Comparison of ENCODE assay signal across 8 cellular contexts in genomic region chr19:40716655-40717324, GRCh38. TPM values are rescaled to one million over a fixed set of nuclear protein-coding genes. Genes with fewer than 3 reads are reported as not detected.
A peak's percentile ranks its signal among the peaks of the same experiment; 100 is the strongest.
DNase-seq lines count a peak whose midpoint lies in the region; ATAC-seq and TF ChIP-seq lines count a peak whose summit lies in the region.

Gene COQ8B (minus strand): TSS chr19:40716886. CDS start chr19:40714632, 2,254 bp downstream.
Gene ITPKC (plus strand): TSS chr19:40717112. CDS start chr19:40717136, 24 bp downstream.

- no peaks in the 10 kb centered on the region for H3K27me3 ChIP-seq in GM06990 (replicated peaks; ENCODE audit: control insufficient read depth, insufficient read depth, low read length)

- H3K27ac ChIP-seq in substantia nigra (ENCODE audit: low read depth, low read length, poor library complexity, severe bottlenecking) = peak within 1 kb of the TSS; percentile 88

- H3K4me3 ChIP-seq in GM06990 (replicated peaks; ENCODE audit: low read depth, low read length) (peak within 1 kb of the TSS; percentile 82), NB4 (ENCODE audit: low read depth, low read length) (peak within 1 kb of the TSS; percentile 70)

- TF ChIP-seq POLR2A in NB4 (IDR thresholded peaks at IDR 0.05; ENCODE audit: extremely low read depth, insufficient read length) = peak; percentile 35

- TF ChIP-seq CTCF in GM06990 (IDR thresholded peaks at IDR 0.05; ENCODE audit: insufficient read depth, low read length, poor library complexity, severe bottlenecking) = no peak
- no peak for TF ChIP-seq CTCF in NB4 (IDR thresholded peaks at IDR 0.05; ENCODE audit: low read depth, low read length)

- peak; percentile 95 for DNase-seq in GM06990 (ENCODE audit: extremely low read depth, insufficient read length)
- DNase-seq in NB4 (ENCODE audit: low read depth) = peak; percentile 91
- DNase-seq in SK-N-DZ (ENCODE audit: low spot score) = peak; percentile 95
- DNase-seq in activated naive CD4-positive, alpha-beta T cell treated with anti-CD3 and anti-CD28 coated beads, Interleukin-2, amount 50 U/mL, for 16 hours = peak; percentile 100
- peak; percentile 97 for DNase-seq in germinal center (ENCODE audit: low spot score)
- peak; percentile 77 for DNase-seq in non-pigmented ciliary epithelial cell (ENCODE audit: low read depth)
- peak; percentile 83 to 100 (median 98) for DNase-seq in substantia nigra (lab: John Stamatoyannopoulos, UW)

- peak; percentile 61 for ATAC-seq in HG02571 (IDR thresholded peaks at IDR 0.05; ENCODE audit: unreplicated experiment)

- H3K36me3 ChIP-seq in GM06990 (ENCODE audit: control insufficient read depth, insufficient read depth, low read length) = no peaks in the 10 kb centered on the region; the same call in none of the 2 replicates

RNA-seq across cellular contexts. Expression of gene COQ8B, which starts in this region (rescaled TPM):
- 44.2 and 50.1 TPM in 2 replicates for polyA plus RNA-seq in SK-N-DZ (2014; cell fraction: cytosol; rRNA removed)
- polyA plus RNA-seq in SK-N-DZ (2014; cell fraction: nucleus; rRNA removed) = 60.6 and 62.4 TPM in 2 replicates

RNA-seq across cellular contexts. Expression of gene ITPKC, which starts in this region (rescaled TPM):
- 5.7 and 5.9 TPM in 2 replicates for polyA plus RNA-seq in SK-N-DZ (2014; cell fraction: cytosol; rRNA removed)
- 5.1 and 5.7 TPM in 2 replicates for polyA plus RNA-seq in SK-N-DZ (2014; cell fraction: nucleus; rRNA removed)

Comparison
In these comparisons a context has a peak if more than half of its experiments do, and no peak if none do; other contexts are left out.
1. Peak in every context shown above with its lines: DNase-seq, ATAC-seq, H3K4me3 ChIP-seq and H3K27ac ChIP-seq.